20 cellular contexts compared by ENCODE assay signal in the genomic region with DNA sequence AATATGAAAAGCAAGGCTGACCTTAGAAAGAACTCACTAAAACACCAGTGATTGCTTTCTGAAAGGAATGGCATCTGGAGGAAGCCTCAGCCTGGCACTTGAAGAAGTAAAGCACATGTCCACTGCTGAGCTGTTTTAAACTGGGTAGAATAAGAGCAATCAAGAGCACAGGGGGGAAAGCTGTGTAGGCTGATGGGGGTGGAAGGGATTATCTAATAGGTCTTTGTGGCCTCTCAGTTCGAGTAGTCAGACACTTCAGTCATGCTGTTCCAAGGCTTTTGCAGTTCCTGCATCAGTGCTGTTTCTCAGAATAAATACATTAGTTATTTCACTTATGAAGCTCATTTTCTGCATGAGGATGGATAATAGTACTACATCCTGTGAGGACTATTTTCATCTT. TPM values are rescaled to one million over a fixed set of nuclear protein-coding genes. Genes with fewer than 3 reads are reported as not detected.
DNase-seq lines count a peak whose midpoint lies in the region; ATAC-seq and TF ChIP-seq lines count a peak whose summit lies in the region.
"Had no signal": no experiment of that assay in that cellular context is flagged by ENCODE, and none has a peak within 500 bp of the region (broad histone marks: within the 10 kb centered on the region; RNA-seq: fewer than 3 reads in every experiment).

No MANE protein-coding gene starts in this region.

- no peak overlapping the region for H3K27ac ChIP-seq in GM23338 (ENCODE audit: low read depth)
- H3K27ac ChIP-seq: 22Rv1; A549; BLaER1 treated with 17β-estradiol and CSF1 and Interleukin-3, amounts not matched to agents 10 nM and 100 nM; C4-2B had no signal

- peaks cover 8% of the 10 kb centered on the region for H3K4me1 ChIP-seq in GM23338 (ENCODE audit: insufficient read depth)
- H3K4me1 ChIP-seq: A549; BLaER1 treated with 17β-estradiol and CSF1 and Interleukin-3, amounts not matched to agents 10 nM and 100 nM; Caco-2 had no signal

- no peaks in the 10 kb centered on the region for H3K27me3 Mint-ChIP-seq in GM23338 (ENCODE audit: insufficient read depth, low read depth, poor library complexity)
- H3K27me3 Mint-ChIP-seq: B cell; CD4-positive, alpha-beta T cell had no signal

- no peaks in the 10 kb centered on the region for H3K9me2 ChIP-seq in GM23338 (ENCODE audit: insufficient read depth)

- H3K36me3 Mint-ChIP-seq in GM23338 (ENCODE audit: low read depth) = no peaks in the 10 kb centered on the region

- no peak overlapping the region for H2AFZ ChIP-seq in GM23338

- no peaks in the 10 kb centered on the region for H3K27me3 ChIP-seq in GM23338 (ENCODE audit: insufficient read depth)
- H3K27me3 ChIP-seq: BLaER1 treated with 17β-estradiol and CSF1 and Interleukin-3, amounts not matched to agents 10 nM and 100 nM had no signal

- H4K20me1 ChIP-seq in GM23338 (replicated peaks; ENCODE audit: insufficient read depth) = no peaks in the 10 kb centered on the region
- H4K20me1 ChIP-seq: BLaER1 treated with 17β-estradiol and CSF1 and Interleukin-3, amounts not matched to agents 10 nM and 100 nM had no signal

- H3K4me2 ChIP-seq in GM23338 = no peak overlapping the region
- H3K4me2 ChIP-seq: A549; BLaER1 treated with 17β-estradiol and CSF1 and Interleukin-3, amounts not matched to agents 10 nM and 100 nM had no signal

- no peak overlapping the region for H3K27ac Mint-ChIP-seq in GM23338
- H3K27ac Mint-ChIP-seq: B cell; CD4-positive, alpha-beta T cell; CD8-positive, alpha-beta T cell had no signal

- H3K4me3 Mint-ChIP-seq in GM23338 = no peak overlapping the region
- H3K4me3 Mint-ChIP-seq: B cell; CD4-positive, alpha-beta T cell; CD8-positive, alpha-beta T cell had no signal

- no peak for TF ChIP-seq CTCF in GM23338 (conservative IDR thresholded peaks at IDR 0.05; ENCODE audit: low read depth in 2 of 2)

- H3K36me3 ChIP-seq in GM23338 (ENCODE audit: insufficient read depth) = no peaks in the 10 kb centered on the region

- H3K4me1 Mint-ChIP-seq in GM23338 = peaks cover 16% of the 10 kb centered on the region
- H3K4me1 Mint-ChIP-seq: B cell had no signal

- DNase-seq in NCI-H82 (lab: John Stamatoyannopoulos, UW) (peak; percentile 65), NCI-H82 treated with DMSO at 0.1 percent for 48 hours (lab: John Stamatoyannopoulos, UW; ENCODE audit: unreplicated experiment) (no peak), NCI-H2227 (lab: John Stamatoyannopoulos, UW; ENCODE audit: unreplicated experiment) (peak; percentile 28), NCI-H524 (lab: John Stamatoyannopoulos, UW) (peak; percentile 78 to 90), OCI-M2 (lab: John Stamatoyannopoulos, UW; ENCODE audit: unreplicated experiment) (peak; percentile 39), GM23338 (ENCODE audit: low spot score) (no peak), GOT3 (lab: John Stamatoyannopoulos, UW) (no peak)
- DNase-seq in activated naive CD4-positive, alpha-beta T cell treated with anti-CD3 and anti-CD28 coated beads, Interleukin-2, amount 50 U/mL, for 16 hours = no peak
- DNase-seq: AML-193; Caco-2; Calu3; CD4-positive, alpha-beta T cell; CD8-positive, alpha-beta T cell; DMS79 treated with DMSO at 0.1 percent for 48 hours; GF-D8 had no signal

- H3F3A ChIP-seq in GM23338 (replicated peaks; ENCODE audit: low read depth) = no peaks in the 10 kb centered on the region

- H3K9me3 Mint-ChIP-seq in GM23338 = no peaks in the 10 kb centered on the region
- H3K9me3 Mint-ChIP-seq: CD4-positive, alpha-beta T cell; CD8-positive, alpha-beta T cell had no signal

- ATAC-seq in GM23338 = no peak
- ATAC-seq: A549; CD8-positive, alpha-beta T cell had no signal

- H3K79me2 ChIP-seq in GM23338 (replicated peaks; ENCODE audit: insufficient read depth) = no peaks in the 10 kb centered on the region

- no peak overlapping the region for H3K4me3 ChIP-seq in GM23338
- H3K4me3 ChIP-seq: A549; BLaER1 treated with 17β-estradiol and CSF1 and Interleukin-3, amounts not matched to agents 10 nM and 100 nM had no signal

TF ChIP-seq in GM23338, 12 proteins besides CTCF, POLR2A, EP300 and RAD21 (continues in another document):
- TF ChIP-seq, protein P1, sequence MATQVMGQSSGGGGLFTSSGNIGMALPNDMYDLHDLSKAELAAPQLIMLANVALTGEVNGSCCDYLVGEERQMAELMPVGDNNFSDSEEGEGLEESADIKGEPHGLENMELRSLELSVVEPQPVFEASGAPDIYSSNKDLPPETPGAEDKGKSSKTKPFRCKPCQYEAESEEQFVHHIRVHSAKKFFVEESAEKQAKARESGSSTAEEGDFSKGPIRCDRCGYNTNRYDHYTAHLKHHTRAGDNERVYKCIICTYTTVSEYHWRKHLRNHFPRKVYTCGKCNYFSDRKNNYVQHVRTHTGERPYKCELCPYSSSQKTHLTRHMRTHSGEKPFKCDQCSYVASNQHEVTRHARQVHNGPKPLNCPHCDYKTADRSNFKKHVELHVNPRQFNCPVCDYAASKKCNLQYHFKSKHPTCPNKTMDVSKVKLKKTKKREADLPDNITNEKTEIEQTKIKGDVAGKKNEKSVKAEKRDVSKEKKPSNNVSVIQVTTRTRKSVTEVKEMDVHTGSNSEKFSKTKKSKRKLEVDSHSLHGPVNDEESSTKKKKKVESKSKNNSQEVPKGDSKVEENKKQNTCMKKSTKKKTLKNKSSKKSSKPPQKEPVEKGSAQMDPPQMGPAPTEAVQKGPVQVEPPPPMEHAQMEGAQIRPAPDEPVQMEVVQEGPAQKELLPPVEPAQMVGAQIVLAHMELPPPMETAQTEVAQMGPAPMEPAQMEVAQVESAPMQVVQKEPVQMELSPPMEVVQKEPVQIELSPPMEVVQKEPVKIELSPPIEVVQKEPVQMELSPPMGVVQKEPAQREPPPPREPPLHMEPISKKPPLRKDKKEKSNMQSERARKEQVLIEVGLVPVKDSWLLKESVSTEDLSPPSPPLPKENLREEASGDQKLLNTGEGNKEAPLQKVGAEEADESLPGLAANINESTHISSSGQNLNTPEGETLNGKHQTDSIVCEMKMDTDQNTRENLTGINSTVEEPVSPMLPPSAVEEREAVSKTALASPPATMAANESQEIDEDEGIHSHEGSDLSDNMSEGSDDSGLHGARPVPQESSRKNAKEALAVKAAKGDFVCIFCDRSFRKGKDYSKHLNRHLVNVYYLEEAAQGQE (IDR thresholded peaks at IDR 0.05; ENCODE audit: unreplicated experiment) = no peak
- TF ChIP-seq EZH2phosphoT487 (IDR thresholded peaks at IDR 0.05; ENCODE audit: unreplicated experiment) (no peak), POLR2AphosphoS5 (IDR thresholded peaks at IDR 0.05; ENCODE audit: low read depth) (no peak), NANOG (IDR thresholded peaks at IDR 0.05; ENCODE audit: borderline replicate concordance) (no peak)

RNA-seq across cellular contexts. Expression of gene CCDC191, which starts 22.6 kb away (rescaled TPM):
- total RNA-seq in GM23338 (2014; rRNA removed; shearing (Covaris generic)) = 0.89 and 2.0 TPM in 2 replicates
- polyA plus RNA-seq in GM23338 (2016; fragmentation: Nextera tagmentation; extraction: Ambion mirVana) = 1.5 and 2.9 TPM in 2 replicates

RNA-seq across cellular contexts. Expression of gene QTRT2, which starts 22.8 kb away (rescaled TPM):
- total RNA-seq in GM23338 (2014; rRNA removed; shearing (Covaris generic)) = 49.4 and 66.5 TPM in 2 replicates
- 32.3 and 37.9 TPM in 2 replicates for polyA plus RNA-seq in GM23338 (2016; fragmentation: Nextera tagmentation; extraction: Ambion mirVana)

Comparison
In these comparisons a context has a peak if more than half of its experiments do, and no peak if none do; other contexts are left out.
1. DNase-seq: peak in NCI-H82 (single experiment), NCI-H2227 (single experiment), NCI-H524 (2 of 2) and OCI-M2 (single experiment); none in NCI-H82 treated with DMSO at 0.1 percent for 48 hours (single experiment), GM23338 (single experiment), GOT3 (single experiment) and activated naive CD4-positive, alpha-beta T cell treated with anti-CD3 and anti-CD28 coated beads, Interleukin-2, amount 50 U/mL, for 16 hours (single experiment).